Comparison of ENCODE assay signal across 8 cellular contexts in the genomic region with DNA sequence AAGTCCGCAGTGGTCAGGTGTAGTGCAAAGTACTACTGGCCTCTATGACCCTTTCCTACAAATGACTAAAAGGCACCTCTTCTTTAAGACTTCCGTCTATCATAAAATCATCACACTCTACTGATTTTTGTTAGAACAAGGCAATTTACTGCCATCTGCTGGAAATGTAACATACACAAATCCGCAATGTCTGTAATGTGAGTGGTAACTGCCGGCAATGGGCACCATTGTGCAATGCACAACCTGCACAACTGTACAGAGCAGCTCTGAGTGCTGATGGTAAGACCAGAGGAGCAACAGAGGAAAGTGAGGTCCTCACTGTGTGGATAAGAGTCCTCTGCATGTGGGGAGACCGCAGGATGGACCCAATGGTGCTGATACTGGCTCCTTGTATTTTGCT.
DNase-seq lines count a peak whose midpoint lies in the region; ATAC-seq and TF ChIP-seq lines count a peak whose summit lies in the region.

No MANE protein-coding gene starts in this region.

- H3K36me3 Mint-ChIP-seq in nephron (ENCODE audit: low read depth): no peaks in the 10 kb centered on the region
- no peaks in the 10 kb centered on the region for H3K36me3 Mint-ChIP-seq in activated T-helper 17 cell treated with anti-CD3 and anti-CD28 coated beads, Interleukin-2, amount 50 U/mL, for 72 hours (ENCODE audit: low read depth)

- H3K9me3 Mint-ChIP-seq in nephron: no peaks in the 10 kb centered on the region
- no peaks in the 10 kb centered on the region for H3K9me3 Mint-ChIP-seq in activated T-helper 17 cell treated with anti-CD3 and anti-CD28 coated beads, Interleukin-2, amount 50 U/mL, for 72 hours

- H3K4me1 Mint-ChIP-seq in nephron: no peaks in the 10 kb centered on the region
- H3K4me1 Mint-ChIP-seq in activated T-helper 17 cell treated with anti-CD3 and anti-CD28 coated beads, Interleukin-2, amount 50 U/mL, for 72 hours: no peaks in the 10 kb centered on the region

- no peak overlapping the region for H3K4me3 Mint-ChIP-seq in nephron
- H3K4me3 Mint-ChIP-seq in activated T-helper 17 cell treated with anti-CD3 and anti-CD28 coated beads, Interleukin-2, amount 50 U/mL, for 72 hours: no peak overlapping the region

- peak; percentile 30 for TF ChIP-seq CTCF in astrocyte of the cerebellum (IDR thresholded peaks at IDR 0.05; ENCODE audit: low read depth, low read length, missing control alignments)
- peak; percentile 14 to 34 (median 26) for TF ChIP-seq CTCF in nephron (IDR thresholded peaks at IDR 0.05; ENCODE audit: unreplicated experiment in 3 of 3)

- no peak overlapping the region for H3K27ac Mint-ChIP-seq in nephron
- H3K27ac Mint-ChIP-seq in activated T-helper 17 cell treated with anti-CD3 and anti-CD28 coated beads, Interleukin-2, amount 50 U/mL, for 72 hours: no peak overlapping the region

- H3K27me3 Mint-ChIP-seq in nephron (ENCODE audit: low read depth): peaks cover 5% of the 10 kb centered on the region
- peaks cover 9% of the 10 kb centered on the region for H3K27me3 Mint-ChIP-seq in activated T-helper 17 cell treated with anti-CD3 and anti-CD28 coated beads, Interleukin-2, amount 50 U/mL, for 72 hours

- in situ Hi-C loops in astrocyte of the cerebellum (cut with HindIII; ENCODE audit: low sequenced_read_pairs): no loop called here

- ATAC-seq in activated T-helper 17 cell treated with anti-CD3 and anti-CD28 coated beads, Interleukin-2, amount 50 U/mL, for 72 hours (replicated peaks): no peak
- no peak for ATAC-seq in GM21528 (IDR thresholded peaks at IDR 0.05; ENCODE audit: low FRiP score, unreplicated experiment)

- DNase-seq in GF-D8 (lab: John Stamatoyannopoulos, UW) (peak; percentile 16), Kasumi-1 (lab: John Stamatoyannopoulos, UW) (peak; percentile 64 to 74), astrocyte of the cerebellum (ENCODE audit: low read depth) (no peak), NCI-H2029 (lab: John Stamatoyannopoulos, UW) (no peak), D341Med (ENCODE audit: low spot score) (no peak)

- H3K4me3 ChIP-seq in astrocyte of the cerebellum (ENCODE audit: low read depth, low read length): no peak overlapping the region

Comparison
In these comparisons a context has a peak if more than half of its experiments do, and no peak if none do; other contexts are left out.
1. DNase-seq: peak in GF-D8 (single experiment) and Kasumi-1 (2 of 2); none in astrocyte of the cerebellum (single experiment), NCI-H2029 (single experiment) and D341Med (single experiment).